10 cellular contexts compared by ENCODE assay signal in genomic region chr5:83443539-83443938, GRCh38. TPM values are rescaled to one million over a fixed set of nuclear protein-coding genes. Genes with fewer than 3 reads are reported as not detected.
"Had no signal": no experiment of that assay in that cellular context is flagged by ENCODE, and none has a peak within 500 bp of the region (broad histone marks: within the 10 kb centered on the region; RNA-seq: fewer than 3 reads in every experiment).

No MANE protein-coding gene starts in this region.

- H3K36me3 Mint-ChIP-seq: IgD-negative memory B cell had no signal

- H3K9me3 Mint-ChIP-seq: HFFc6, IgD-negative memory B cell had no signal

- H3K4me1 ChIP-seq: HAP-1 had no signal

- ATAC-seq: HCT116 had no signal

- H3K9me3 ChIP-seq: HAP-1 had no signal

- H3K4me2 ChIP-seq: KMS-11 had no signal

- DNase-seq: GM23248, GOT3, H7, HFFc6, KBM-7 had no signal

- H3K27ac ChIP-seq: GM23248, KMS-11 had no signal

- H3K27me3 Mint-ChIP-seq: IgD-negative memory B cell had no signal

- H3K4me3 Mint-ChIP-seq: HFFc6, IgD-negative memory B cell had no signal

- H3K9ac ChIP-seq: GM23248, KMS-11 had no signal

- H3K27ac Mint-ChIP-seq: HFFc6, IgD-negative memory B cell had no signal

- H3K4me1 Mint-ChIP-seq: IgD-negative memory B cell had no signal

- H3K36me3 ChIP-seq: HAP-1 had no signal

- H3K4me3 ChIP-seq: GM23248, HAP-1 had no signal

- H2AFZ ChIP-seq: GM23248 had no signal

RNA-seq across cellular contexts. Expression of gene VCAN, which starts 28.0 kb away (rescaled TPM):
- total RNA-seq: HT-29 had no signal
